24 cellular contexts compared by ENCODE assay signal in the genomic region with DNA sequence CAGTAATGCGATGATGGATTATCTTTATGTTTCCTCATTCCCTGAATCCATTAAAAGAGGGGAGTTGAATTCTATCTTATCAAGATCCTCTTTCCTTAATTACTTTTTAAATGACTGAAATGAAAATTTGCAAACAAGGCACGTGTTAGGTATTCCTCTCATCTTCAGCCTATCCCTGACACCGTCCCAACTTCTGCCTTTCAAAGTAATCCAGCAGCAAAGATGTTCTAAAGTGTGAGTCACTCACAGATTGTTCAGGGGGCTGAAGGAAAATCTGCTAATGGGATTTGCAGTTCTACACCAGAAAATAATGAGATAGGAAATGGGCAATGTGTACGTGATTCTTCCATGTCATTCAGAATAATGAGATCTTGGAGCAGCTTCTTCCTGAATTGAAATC.
DNase-seq lines count a peak whose midpoint lies in the region; ATAC-seq and TF ChIP-seq lines count a peak whose summit lies in the region.
"Had no signal": no experiment of that assay in that cellular context is flagged by ENCODE, and none has a peak within 500 bp of the region (broad histone marks: within the 10 kb centered on the region; RNA-seq: fewer than 3 reads in every experiment).

No MANE protein-coding gene starts in this region.

- no peak overlapping the region for H2BK12ac ChIP-seq in mesenchymal stem cell (ENCODE audit: low read length in 2 of 2)

- ATAC-seq in HCT116 = no peak
- ATAC-seq: A549; CD8-positive, alpha-beta T cell had no signal

- no peak overlapping the region for H3K4me3 ChIP-seq in A673 (ENCODE audit: low read depth, low read length, poor library complexity, severe bottlenecking)
- no peak overlapping the region for H3K4me3 ChIP-seq in HCT116 (replicated peaks in 1 of 2; ENCODE audit: low read depth in 1 of 2, low read length in 2 of 2)
- H3K4me3 ChIP-seq in SJCRH30 = no peak overlapping the region
- H3K4me3 ChIP-seq in mesendoderm (ENCODE audit: low read length) = no peak overlapping the region
- H3K4me3 ChIP-seq in mesenchymal stem cell (ENCODE audit: insufficient read depth in 1 of 2, low read depth in 1 of 2, low read length in 2 of 2) = no peak overlapping the region
- H3K4me3 ChIP-seq: A549 had no signal

- no peak overlapping the region for H2AFZ ChIP-seq in HCT116 (ENCODE audit: low read depth, low read length, poor library complexity, severe bottlenecking)
- no peak overlapping the region for H2AFZ ChIP-seq in mesenchymal stem cell (ENCODE audit: low read depth, low read length)

- H3K79me1 ChIP-seq in mesendoderm (ENCODE audit: low read length) = no peaks in the 10 kb centered on the region
- no peaks in the 10 kb centered on the region for H3K79me1 ChIP-seq in mesenchymal stem cell (replicated peaks; ENCODE audit: low read length, poor library complexity, severe bottlenecking)

- H3K18ac ChIP-seq in mesendoderm (ENCODE audit: low read length) = peak overlapping the region; percentile 68
- no peak overlapping the region for H3K18ac ChIP-seq in mesenchymal stem cell (ENCODE audit: low read depth in 1 of 2, low read length in 2 of 2)

- H4K8ac ChIP-seq in mesendoderm (ENCODE audit: low read depth, low read length) (no peak overlapping the region), mesenchymal stem cell (ENCODE audit: low read length) (no peak overlapping the region)

- H3K56ac ChIP-seq in mesendoderm (ENCODE audit: low read length) = peak overlapping the region; percentile 7

- H3K36me3 ChIP-seq in A673 (ENCODE audit: insufficient read depth, low read length, poor library complexity, severe bottlenecking) (no peaks in the 10 kb centered on the region), HCT116 (ENCODE audit: control insufficient read depth in 1 of 2, insufficient read depth in 2 of 2, low read length in 2 of 2) (no peaks in the 10 kb centered on the region), SJCRH30 (no peaks in the 10 kb centered on the region), mesendoderm (ENCODE audit: control insufficient read depth, insufficient read depth, low read length) (no peaks in the 10 kb centered on the region), mesenchymal stem cell (ENCODE audit: control insufficient read depth in 1 of 2, insufficient read depth in 2 of 2, low read depth in 1 of 2, low read length in 2 of 2) (no peaks in the 10 kb centered on the region)

- H3K23ac ChIP-seq in mesendoderm (ENCODE audit: low read length) (no peak overlapping the region), mesenchymal stem cell (ENCODE audit: low read length in 2 of 2) (no peak overlapping the region)

- no peaks in the 10 kb centered on the region for H4K20me1 ChIP-seq in HCT116 (ENCODE audit: insufficient read depth)

- intact Hi-C loops in A673 (cut with micrococcal nuclease; ENCODE audit: unreplicated experiment) = no loop called here
- intact Hi-C loops in HCT116 (cut with micrococcal nuclease) = no loop called here

- H2BK15ac ChIP-seq in mesendoderm (replicated peaks; ENCODE audit: low read depth) (no peak overlapping the region), mesenchymal stem cell (ENCODE audit: low read depth, poor library complexity, severe bottlenecking) (no peak overlapping the region)

- no TSS peak for BruUV-seq in A673 (replicated peaks; lab: Mats Ljungman, UMichigan)
- no TSS peak for BruUV-seq in HCT116 (replicated peaks; lab: Mats Ljungman, UMichigan)

- no CpG with 5 or more reads among the region's 4 CpGs for WGBS in mesendoderm (ENCODE audit: extremely low coverage, insufficient coverage, low lambda C conversion rate)
- 57% methylated on average over 3 of the region's 4 CpGs for WGBS in mesenchymal stem cell

- no peak overlapping the region for H4K5ac ChIP-seq in mesendoderm (ENCODE audit: low read length)

- H2BK120ac ChIP-seq in mesendoderm (ENCODE audit: low read depth, low read length) (no peak overlapping the region), mesenchymal stem cell (ENCODE audit: low read depth, low read length) (no peak overlapping the region)

- TF ChIP-seq CTCF in A673 (conservative IDR thresholded peaks at IDR 0.05; ENCODE audit: low read depth, low read length) = no peak
- no peak for TF ChIP-seq CTCF in HCT116 (IDR thresholded peaks at IDR 0.05 in 2 of 3, conservative IDR thresholded peaks at IDR 0.05 in 1 of 3; ENCODE audit: borderline replicate concordance in 1 of 3, insufficient read depth in 1 of 3, low read depth in 2 of 3, low read length in 2 of 3)

- DNase-seq in A673 (ENCODE audit: low spot score) (peak; percentile 88), HCT116 (ENCODE audit: low read depth, low spot score) (no peak), SJCRH30 (peak; percentile 48 to 76), mesendoderm (peak; percentile 42), caudate nucleus (lab: John Stamatoyannopoulos, UW) (no peak), mesenchymal stem cell (no peak), NK-92 (lab: John Stamatoyannopoulos, UW; ENCODE audit: unreplicated experiment) (no peak)
- DNase-seq: CD8-positive, alpha-beta T cell; DMS 273 treated with DMSO at 0.1 percent for 48 hours; DMS79; GF-D8; NCI-H1092; NCI-H1417 treated with DMSO at 0.1 percent for 48 hours; NCI-H187 treated with DMSO at 0.1 percent for 48 hours; NCI-H2171 treated with DMSO at 0.1 percent for 48 hours; NCI-H345; NCI-H510A treated with DMSO at 0.1 percent for 48 hours; NCI-H748 treated with DMSO at 0.1 percent for 48 hours; RPMI8226; SHP77 had no signal

- POLR2A ChIA-PET in A673 (lab: Charles Lee; ENCODE audit: low non-redundant PET) = no interaction called here
- POLR2A ChIA-PET in HCT116 (lab: Charles Lee) = no interaction called here

- H3K4ac ChIP-seq in mesendoderm (ENCODE audit: low read depth, low read length) (no peak overlapping the region), mesenchymal stem cell (ENCODE audit: low read depth in 1 of 2, low read length in 2 of 2) (no peak overlapping the region)

- CTCF ChIA-PET in A673 (lab: Charles Lee) = no interaction called here
- CTCF ChIA-PET in HCT116 (lab: Charles Lee) = no interaction called here

- no peak overlapping the region for H3K14ac ChIP-seq in mesenchymal stem cell (ENCODE audit: low read length in 2 of 2)

- H3K9ac ChIP-seq in HCT116 (ENCODE audit: low read length) (no peak overlapping the region), mesendoderm (ENCODE audit: low read length) (no peak overlapping the region), mesenchymal stem cell (ENCODE audit: low read length) (no peak overlapping the region)

- H3K27me3 ChIP-seq in A673 (replicated peaks; ENCODE audit: insufficient read depth, low read depth, low read length, poor library complexity) = peaks cover 88% of the 10 kb centered on the region
- 0 out of 2 replicates have a peak, but pooled peaks cover 8% of the 10 kb centered on the region for H3K27me3 ChIP-seq in HCT116 (ENCODE audit: insufficient read depth, low read length)
- no peaks in the 10 kb centered on the region for H3K27me3 ChIP-seq in SJCRH30
- no peaks in the 10 kb centered on the region for H3K27me3 ChIP-seq in mesendoderm (ENCODE audit: insufficient read depth, low read length, poor library complexity)
- no peaks in the 10 kb centered on the region for H3K27me3 ChIP-seq in mesenchymal stem cell (ENCODE audit: control insufficient read depth in 1 of 2, insufficient read depth in 1 of 2, low read length in 2 of 2)

- TF ChIP-seq POLR2A in HCT116 (IDR thresholded peaks at IDR 0.05; ENCODE audit: borderline replicate concordance, extremely low read depth, insufficient read depth, insufficient read length) = no peak

- TF ChIP-seq RAD21 in HCT116 (IDR thresholded peaks at IDR 0.05; ENCODE audit: low read depth) = no peak

- H3K4me1 ChIP-seq in A673 (ENCODE audit: insufficient read depth, low read length, poor library complexity, severe bottlenecking) = peaks cover 5% of the 10 kb centered on the region
- peaks cover 8 to 13% of the 10 kb centered on the region in 2 experiments; a peak in 3 of 4 replicates for H3K4me1 ChIP-seq in HCT116 (ENCODE audit: control insufficient read depth in 1 of 2, insufficient read depth in 2 of 2, low read length in 2 of 2)
- H3K4me1 ChIP-seq in SJCRH30 = peaks cover 67% of the 10 kb centered on the region
- peaks cover 4% of the 10 kb centered on the region for H3K4me1 ChIP-seq in mesendoderm (ENCODE audit: control insufficient read depth, low read depth, low read length)
- H3K4me1 ChIP-seq in mesenchymal stem cell (ENCODE audit: control insufficient read depth, insufficient read depth, low read depth, low read length) = no peaks in the 10 kb centered on the region
- H3K4me1 ChIP-seq: A549 had no signal

- RAD21 ChIA-PET in HCT116 (lab: Charles Lee; ENCODE audit: low non-redundant PET in 1 of 2, low total read pairs in 2 of 2, uncharacterized antibody in 2 of 2, unreplicated experiment in 2 of 2) = no interaction called here

- no peak overlapping the region for H4K91ac ChIP-seq in mesenchymal stem cell (ENCODE audit: low read length)

- H3K9me3 ChIP-seq in A673 (ENCODE audit: low read depth, low read length, poor library complexity, severe bottlenecking) (no peaks in the 10 kb centered on the region), HCT116 (ENCODE audit: control insufficient read depth in 1 of 2, insufficient read depth in 1 of 2, low read depth in 1 of 2, low read length in 2 of 2) (no peaks in the 10 kb centered on the region), SJCRH30 (replicated peaks) (no peaks in the 10 kb centered on the region), mesenchymal stem cell (ENCODE audit: control insufficient read depth, low read length) (no peaks in the 10 kb centered on the region)
- H3K9me3 ChIP-seq: A549, Caco-2 had no signal

- H3K79me2 ChIP-seq in HCT116 (ENCODE audit: insufficient read depth, low read length) (no peaks in the 10 kb centered on the region), mesendoderm (ENCODE audit: control insufficient read depth, insufficient read depth, low read length) (no peaks in the 10 kb centered on the region)

- H2BK5ac ChIP-seq in mesendoderm (ENCODE audit: low read length) = no peak overlapping the region
- H2BK5ac ChIP-seq in mesenchymal stem cell (ENCODE audit: low read depth, low read length, poor library complexity, severe bottlenecking) = no peak overlapping the region

- no peaks in the 10 kb centered on the region for H3K9me2 ChIP-seq in HCT116 (ENCODE audit: insufficient read depth)

- H3K27ac ChIP-seq in A673 (ENCODE audit: low read depth, low read length, poor library complexity, severe bottlenecking) (no peak overlapping the region), HCT116 (ENCODE audit: low read depth, low read length) (no peak overlapping the region), SJCRH30 (peak overlapping the region; percentile 63), mesendoderm (ENCODE audit: low read depth, low read length) (no peak overlapping the region), caudate nucleus (ENCODE audit: low read depth, low read length) (no peak overlapping the region), mesenchymal stem cell (ENCODE audit: low read length, poor library complexity, severe bottlenecking) (no peak overlapping the region)
- H3K27ac ChIP-seq: A549, C4-2B, HL-60 had no signal

- H3K4me2 ChIP-seq in HCT116 (ENCODE audit: low read length) = peak overlapping the region; percentile 23; the same call in 1 of the 2 replicates
- no peak overlapping the region for H3K4me2 ChIP-seq in mesendoderm (ENCODE audit: low read length)
- H3K4me2 ChIP-seq in mesenchymal stem cell (ENCODE audit: low read length, poor library complexity, severe bottlenecking) = no peak overlapping the region
- H3K4me2 ChIP-seq: A549 had no signal

- no peak overlapping the region for H2AK5ac ChIP-seq in mesendoderm (ENCODE audit: low read length)
- no peak overlapping the region for H2AK5ac ChIP-seq in mesenchymal stem cell (ENCODE audit: low read length, severe bottlenecking)

Comparison
In these comparisons a context has a peak if more than half of its experiments do, and no peak if none do; other contexts are left out.
1. DNase-seq: peak in A673 (single experiment), SJCRH30 (2 of 2) and mesendoderm (single experiment); none in HCT116 (single experiment), caudate nucleus (0 of 61), mesenchymal stem cell (single experiment) and NK-92 (single experiment).